In the genomic region with DNA sequence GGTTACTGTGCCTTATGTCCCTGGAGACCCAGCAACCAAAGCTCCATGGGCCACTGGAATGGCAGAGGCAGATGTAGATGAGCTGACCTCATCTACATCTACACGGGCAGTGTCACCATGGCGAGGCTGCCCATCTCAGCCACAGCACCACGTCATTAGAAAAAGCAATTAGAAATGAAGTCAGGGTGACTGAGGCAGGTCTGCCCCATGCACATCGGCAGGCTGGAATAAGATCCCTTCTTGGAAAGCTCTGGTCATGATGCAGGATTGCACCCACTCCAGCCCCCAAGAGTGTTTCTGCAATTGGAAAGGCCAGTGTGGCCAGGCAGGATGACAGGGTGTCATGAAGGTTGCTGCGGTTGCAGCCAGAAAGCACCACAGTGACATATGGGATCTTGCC, we compare ENCODE assay signal across 28 cellular contexts.
"Had no signal": no experiment of that assay in that cellular context is flagged by ENCODE, and none has a peak within 500 bp of the region (broad histone marks: within the 10 kb centered on the region; RNA-seq: fewer than 3 reads in every experiment).

No MANE protein-coding gene starts in this region.

- H3K27me3 ChIP-seq: adrenal gland, breast epithelium had no signal

- H3K9me3 ChIP-seq: adrenal gland, SJCRH30, SK-N-SH had no signal

- H3K4me1 ChIP-seq: breast epithelium, SJCRH30 had no signal

- H3K4me1 Mint-ChIP-seq: activated CD4-positive, alpha-beta memory T cell treated with anti-CD3 and anti-CD28 coated beads, Interleukin-2, amount 10 ng/mL, durations not matched to agents 7 days and 5 days; activated CD4-positive, alpha-beta T cell treated with anti-CD3 and anti-CD28 coated beads, Interleukin-2, amount 10 ng/mL, durations not matched to agents 7 days and 5 days; activated naive CD8-positive, alpha-beta T cell treated with anti-CD3 and anti-CD28 coated beads, Interleukin-2, amount 10 ng/mL, durations not matched to agents 7 days and 5 days; activated T-helper 17 cell treated with anti-CD3 and anti-CD28 coated beads, Interleukin-2, amount 50 U/mL, for 72 hours had no signal

- ATAC-seq: activated T-helper 17 cell treated with anti-CD3 and anti-CD28 coated beads, Interleukin-2, amount 50 U/mL, for 72 hours; Panc1 had no signal

- H3K9me3 Mint-ChIP-seq: activated CD4-positive, alpha-beta memory T cell treated with anti-CD3 and anti-CD28 coated beads, Interleukin-2, amount 10 ng/mL, durations not matched to agents 7 days and 5 days; activated CD4-positive, alpha-beta T cell treated with anti-CD3 and anti-CD28 coated beads, Interleukin-2, amount 10 ng/mL, durations not matched to agents 7 days and 5 days had no signal

- DNase-seq: activated CD4-positive, alpha-beta memory T cell treated with anti-CD3 and anti-CD28 coated beads, Interleukin-2, amount 10 ng/mL, durations not matched to agents 7 days and 5 days; activated CD4-positive, alpha-beta T cell treated with anti-CD3 and anti-CD28 coated beads, Interleukin-2, amount 10 ng/mL, durations not matched to agents 7 days and 5 days; activated CD4-positive, CD25-positive, alpha-beta regulatory T cell; activated CD8-positive, alpha-beta memory T cell treated with anti-CD3 and anti-CD28 coated beads, Interleukin-2, amount 50 U/mL, for 48 hours; activated gamma-delta T cell; activated naive CD4-positive, alpha-beta T cell treated with anti-CD3 and anti-CD28 coated beads for 36 hours; activated naive CD8-positive, alpha-beta T cell treated with anti-CD3 and anti-CD28 coated beads, Interleukin-2, amount 10 ng/mL, durations not matched to agents 7 days and 5 days; activated T-cell treated with anti-CD3 and anti-CD28 coated beads, Interleukin-2, amount 50 U/mL, for 1 hour; adrenal gland; anterior cingulate cortex; MM.1S; NCI-H1105; NCI-H1436; NCI-H1694 treated with DMSO at 0.1 percent for 48 hours; NCI-H2029 treated with DMSO at 0.1 percent for 48 hours; NCI-H510A treated with DMSO at 0.1 percent for 48 hours; NCI-H69; NK-92 treated with Interleukin-12 subunit alpha and Interleukin-12 subunit beta, amount 100 ng/mL, for 24 hours; OCI-M1; Right ventricle myocardium superior; SJCRH30; SK-N-SH; T-helper 1 cell had no signal

- H3K4me3 Mint-ChIP-seq: activated CD4-positive, alpha-beta memory T cell treated with anti-CD3 and anti-CD28 coated beads, Interleukin-2, amount 10 ng/mL, durations not matched to agents 7 days and 5 days; activated CD4-positive, alpha-beta T cell treated with anti-CD3 and anti-CD28 coated beads, Interleukin-2, amount 10 ng/mL, durations not matched to agents 7 days and 5 days; activated naive CD4-positive, alpha-beta T cell treated with anti-CD3 and anti-CD28 coated beads for 36 hours; activated naive CD8-positive, alpha-beta T cell treated with anti-CD3 and anti-CD28 coated beads, Interleukin-2, amount 10 ng/mL, durations not matched to agents 7 days and 5 days; activated T-helper 17 cell treated with anti-CD3 and anti-CD28 coated beads, Interleukin-2, amount 50 U/mL, for 72 hours had no signal

- H3K27ac ChIP-seq: adrenal gland, breast epithelium, RWPE1, SJCRH30, VCaP had no signal

- H3K4me3 ChIP-seq: adrenal gland, breast epithelium, SJCRH30 had no signal

- H3K36me3 ChIP-seq: adrenal gland, breast epithelium, SJCRH30 had no signal

- H3K27ac Mint-ChIP-seq: activated CD4-positive, alpha-beta memory T cell treated with anti-CD3 and anti-CD28 coated beads, Interleukin-2, amount 10 ng/mL, durations not matched to agents 7 days and 5 days; activated CD4-positive, alpha-beta T cell treated with anti-CD3 and anti-CD28 coated beads, Interleukin-2, amount 10 ng/mL, durations not matched to agents 7 days and 5 days; activated naive CD4-positive, alpha-beta T cell treated with anti-CD3 and anti-CD28 coated beads for 36 hours; activated naive CD8-positive, alpha-beta T cell treated with anti-CD3 and anti-CD28 coated beads, Interleukin-2, amount 10 ng/mL, durations not matched to agents 7 days and 5 days; activated T-helper 17 cell treated with anti-CD3 and anti-CD28 coated beads, Interleukin-2, amount 50 U/mL, for 72 hours had no signal

- H3K36me3 Mint-ChIP-seq: activated naive CD8-positive, alpha-beta T cell treated with anti-CD3 and anti-CD28 coated beads, Interleukin-2, amount 10 ng/mL, durations not matched to agents 7 days and 5 days had no signal
